Comparison of ENCODE assay signal across 8 cellular contexts in the genomic region with DNA sequence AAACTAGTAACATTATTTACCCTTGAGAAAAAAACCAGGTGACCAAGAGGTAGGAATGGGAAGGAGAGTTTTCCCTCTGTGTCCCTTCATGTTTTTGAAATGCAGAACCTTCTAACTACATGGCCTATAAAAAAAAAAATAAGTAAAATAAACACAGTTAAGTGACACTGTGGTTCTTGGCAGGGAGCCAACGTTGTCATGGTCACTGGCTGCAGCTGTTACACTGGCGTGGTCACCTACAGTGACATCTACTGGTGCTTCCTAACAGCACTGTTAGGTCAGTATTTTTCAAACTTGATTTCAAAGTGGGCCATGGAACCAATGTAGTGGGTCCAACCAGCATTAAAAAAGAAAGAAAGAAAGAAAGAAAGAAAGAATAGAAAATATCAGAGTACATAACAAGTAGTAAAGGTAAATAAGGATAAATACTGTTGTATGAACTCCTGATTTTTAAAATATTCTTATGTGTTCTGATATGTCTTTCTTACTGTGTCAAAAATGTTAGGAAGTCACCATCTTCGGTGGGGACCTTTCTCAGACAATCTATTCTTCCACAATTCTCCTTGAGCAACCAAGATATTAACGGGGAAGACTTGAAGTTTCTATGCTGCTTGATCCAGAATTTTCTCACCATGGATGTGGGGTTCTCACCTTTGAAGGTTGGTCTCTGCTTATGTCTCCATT. TPM values are rescaled to one million over a fixed set of nuclear protein-coding genes. Genes with fewer than 3 reads are reported as not detected.
DNase-seq lines count a peak whose midpoint lies in the region; ATAC-seq and TF ChIP-seq lines count a peak whose summit lies in the region.

No MANE protein-coding gene starts in this region.

- H3K9me3 ChIP-seq in effector memory CD4-positive, alpha-beta T cell (ENCODE audit: control insufficient read depth, low read length): no peaks in the 10 kb centered on the region

- no TSS peak for BruUV-seq in Calu3 (replicated peaks; lab: Mats Ljungman, UMichigan)

- H3K27me3 Mint-ChIP-seq in Calu3 (ENCODE audit: unreplicated experiment) (no peaks in the 10 kb centered on the region), memory B cell (no peaks in the 10 kb centered on the region)
- peaks cover 17% of the 10 kb centered on the region for H3K27me3 Mint-ChIP-seq in activated CD4-positive, alpha-beta memory T cell treated with anti-CD3 and anti-CD28 coated beads, Interleukin-2, amount 10 ng/mL, durations not matched to agents 7 days and 5 days

- H3K36me3 ChIP-seq in effector memory CD4-positive, alpha-beta T cell (ENCODE audit: control insufficient read depth, insufficient read depth, low read length): no peaks in the 10 kb centered on the region

- peak; percentile 92 for ATAC-seq in GM21360 (IDR thresholded peaks at IDR 0.05; ENCODE audit: unreplicated experiment)
- peak; percentile 99 for ATAC-seq in memory B cell (ENCODE audit: low read depth)

- intact Hi-C loops in Calu3 (cut with micrococcal nuclease; ENCODE audit: unreplicated experiment): loop anchor here (1.0 to 5.0 kb wide), 6 partner anchors 58 to 947 kb away; no protein-coding TSS in a partner anchor

- H3K4me1 ChIP-seq in effector memory CD4-positive, alpha-beta T cell (ENCODE audit: control insufficient read depth, insufficient read depth, low read length, poor library complexity, severe bottlenecking): no peaks in the 10 kb centered on the region

- peak; percentile 95 for DNase-seq in Calu3
- peak; percentile 71 for DNase-seq in HK-2 (ENCODE audit: unreplicated experiment)
- DNase-seq in NCI-H82 (lab: John Stamatoyannopoulos, UW): peak; percentile 93
- peak; percentile 79 for DNase-seq in activated CD4-positive, alpha-beta memory T cell treated with anti-CD3 and anti-CD28 coated beads, Interleukin-2, amount 10 ng/mL, durations not matched to agents 7 days and 5 days
- DNase-seq in effector memory CD4-positive, alpha-beta T cell: peak; percentile 17 to 60 (median 51)
- DNase-seq in memory B cell (ENCODE audit: low spot score in 2 of 2): peak; percentile 77 to 82
- DNase-seq in stimulated activated CD8-positive, alpha-beta memory T cell treated with anti-CD3 and anti-CD28 coated beads, Interleukin-15, amount 100 ng/mL, for 24 hours (ENCODE audit: low read depth): peak; percentile 41

- no peak overlapping the region for H3K4me3 ChIP-seq in effector memory CD4-positive, alpha-beta T cell (ENCODE audit: insufficient read depth, low read depth, low read length, poor library complexity, severe bottlenecking)

- no peaks in the 10 kb centered on the region for H3K9me3 Mint-ChIP-seq in Calu3 (ENCODE audit: low read depth, unreplicated experiment)
- H3K9me3 Mint-ChIP-seq in activated CD4-positive, alpha-beta memory T cell treated with anti-CD3 and anti-CD28 coated beads, Interleukin-2, amount 10 ng/mL, durations not matched to agents 7 days and 5 days: no peaks in the 10 kb centered on the region
- H3K9me3 Mint-ChIP-seq in memory B cell: no peaks in the 10 kb centered on the region

- no peak overlapping the region for H3K4me3 Mint-ChIP-seq in Calu3 (ENCODE audit: low read depth, unreplicated experiment)
- H3K4me3 Mint-ChIP-seq in activated CD4-positive, alpha-beta memory T cell treated with anti-CD3 and anti-CD28 coated beads, Interleukin-2, amount 10 ng/mL, durations not matched to agents 7 days and 5 days: no peak overlapping the region
- no peak overlapping the region for H3K4me3 Mint-ChIP-seq in memory B cell

- H3K36me3 Mint-ChIP-seq in Calu3 (ENCODE audit: insufficient read depth, unreplicated experiment): peaks cover 13% of the 10 kb centered on the region
- no peaks in the 10 kb centered on the region for H3K36me3 Mint-ChIP-seq in activated CD4-positive, alpha-beta memory T cell treated with anti-CD3 and anti-CD28 coated beads, Interleukin-2, amount 10 ng/mL, durations not matched to agents 7 days and 5 days (ENCODE audit: low read depth)
- H3K36me3 Mint-ChIP-seq in memory B cell: no peaks in the 10 kb centered on the region

- H3K4me1 Mint-ChIP-seq in Calu3 (ENCODE audit: low read depth, unreplicated experiment): peaks cover 39% of the 10 kb centered on the region
- peaks cover 6% of the 10 kb centered on the region for H3K4me1 Mint-ChIP-seq in activated CD4-positive, alpha-beta memory T cell treated with anti-CD3 and anti-CD28 coated beads, Interleukin-2, amount 10 ng/mL, durations not matched to agents 7 days and 5 days
- H3K4me1 Mint-ChIP-seq in memory B cell: peaks cover 5% of the 10 kb centered on the region

- CTCF ChIA-PET in Calu3 (lab: Charles Lee): interaction anchor here (0.7 kb wide), 1 partner anchor 513 kb away, joined by 3 read pairs; no protein-coding TSS in a partner anchor
- CTCF ChIA-PET in activated CD4-positive, alpha-beta memory T cell treated with anti-CD3 and anti-CD28 coated beads, Interleukin-2, amount 10 ng/mL, durations not matched to agents 7 days and 5 days (lab: Charles Lee): interaction anchor here (1.5 kb wide), 2 partner anchors 23 to 788 kb away, joined by 3 read pairs; no protein-coding TSS in a partner anchor

- peak overlapping the region; percentile 2 for H3K27ac Mint-ChIP-seq in Calu3 (ENCODE audit: unreplicated experiment)
- H3K27ac Mint-ChIP-seq in activated CD4-positive, alpha-beta memory T cell treated with anti-CD3 and anti-CD28 coated beads, Interleukin-2, amount 10 ng/mL, durations not matched to agents 7 days and 5 days: no peak overlapping the region
- H3K27ac Mint-ChIP-seq in memory B cell: no peak overlapping the region

- POLR2A ChIA-PET in activated CD4-positive, alpha-beta memory T cell treated with anti-CD3 and anti-CD28 coated beads, Interleukin-2, amount 10 ng/mL, durations not matched to agents 7 days and 5 days (lab: Charles Lee): no interaction called here

- H3K27me3 ChIP-seq in effector memory CD4-positive, alpha-beta T cell (replicated peaks; ENCODE audit: control insufficient read depth, insufficient read depth, low read length, poor library complexity, severe bottlenecking): no peaks in the 10 kb centered on the region

- no peak overlapping the region for H3K27ac ChIP-seq in effector memory CD4-positive, alpha-beta T cell (ENCODE audit: insufficient read depth, low read length, poor library complexity, severe bottlenecking)

- TF ChIP-seq CTCF in Calu3 (IDR thresholded peaks at IDR 0.05; ENCODE audit: unreplicated experiment): peak; percentile 66

RNA-seq across cellular contexts. Expression of a gene that starts 59.1 kb away (rescaled TPM):
- 81.0 and 89.0 TPM in 2 replicates for total RNA-seq in Calu3 (2022)
- total RNA-seq in activated CD4-positive, alpha-beta memory T cell treated with anti-CD3 and anti-CD28 coated beads, Interleukin-2, amount 10 ng/mL, durations not matched to agents 7 days and 5 days: 10 to 100 TPM; 66.1 to 67.1 TPM

Comparison
In these comparisons a context has a peak if more than half of its experiments do, and no peak if none do; other contexts are left out.
1. DNase-seq: peak in every context shown above with its lines; median percentile 95 in Calu3; 93 in NCI-H82; 80 in memory B cell; 79 in activated CD4-positive, alpha-beta memory T cell treated with anti-CD3 and anti-CD28 coated beads, Interleukin-2, amount 10 ng/mL, durations not matched to agents 7 days and 5 days; 71 in HK-2; 51 in effector memory CD4-positive, alpha-beta T cell; 41 in stimulated activated CD8-positive, alpha-beta memory T cell treated with anti-CD3 and anti-CD28 coated beads, Interleukin-15, amount 100 ng/mL, for 24 hours.